ENCODE assay signal across 20 cellular contexts in genomic region chr7:87129332-87129731, GRCh38. TPM values are rescaled to one million over a fixed set of nuclear protein-coding genes. Genes with fewer than 3 reads are reported as not detected.
A peak's percentile ranks its signal among the peaks of the same experiment; 100 is the strongest.
DNase-seq lines count a peak whose midpoint lies in the region; TF ChIP-seq lines count a peak whose summit lies in the region.
"Had no signal": no experiment of that assay in that cellular context is flagged by ENCODE, and none has a peak within 500 bp of the region (broad histone marks: within the 10 kb centered on the region; RNA-seq: fewer than 3 reads in every experiment).

No MANE protein-coding gene starts in this region.

- no peak overlapping the region for H3K4ac ChIP-seq in trophoblast cell (ENCODE audit: low read depth, low read length)

- POLR2A ChIA-PET in PC-9 (lab: Charles Lee; ENCODE audit: unreplicated experiment) = no interaction called here

- H3K23ac ChIP-seq in trophoblast cell (ENCODE audit: low read length) = no peak overlapping the region

- H2AFZ ChIP-seq in PC-9 = peak overlapping the region; percentile 50; the same call in 1 of the 2 replicates
- H2AFZ ChIP-seq in trophoblast cell (ENCODE audit: insufficient read depth, low read length, poor library complexity) = no peak overlapping the region

- no peak overlapping the region for H4K12ac ChIP-seq in trophoblast cell (ENCODE audit: low read depth, low read length)

- H3K9ac ChIP-seq in iPS-15b (ENCODE audit: low read depth, low read length) (no peak overlapping the region), trophoblast cell (ENCODE audit: low read length) (no peak overlapping the region)

- no peak for TF ChIP-seq CTCF in PC-9 (conservative IDR thresholded peaks at IDR 0.05)

- H3K36me3 ChIP-seq in H7 (replicated peaks; ENCODE audit: control insufficient read depth, insufficient read depth, low read length) (no peaks in the 10 kb centered on the region), PC-9 (ENCODE audit: low read depth) (no peaks in the 10 kb centered on the region), iPS-15b (ENCODE audit: control insufficient read depth, insufficient read depth, low read length) (no peaks in the 10 kb centered on the region), trophoblast cell (ENCODE audit: control insufficient read depth in 1 of 2, insufficient read depth in 2 of 2, low read length in 2 of 2) (no peaks in the 10 kb centered on the region)
- H3K36me3 ChIP-seq: ovary had no signal

- H3K4me3 ChIP-seq in H7 (ENCODE audit: insufficient read depth, low read depth, low read length) = no peak overlapping the region
- H3K4me3 ChIP-seq in PC-9 = no peak overlapping the region
- H3K4me3 ChIP-seq in iPS-15b (ENCODE audit: low read depth, low read length) = peak overlapping the region; percentile 14
- H3K4me3 ChIP-seq in trophoblast cell (ENCODE audit: low read depth, low read length) = no peak overlapping the region
- H3K4me3 ChIP-seq: ovary had no signal

- H4K8ac ChIP-seq in trophoblast cell (ENCODE audit: low read depth, low read length) = no peak overlapping the region

- H2AK5ac ChIP-seq in trophoblast cell (ENCODE audit: low read length) = no peak overlapping the region

- H2BK5ac ChIP-seq in trophoblast cell (ENCODE audit: low read depth, low read length, poor library complexity) = no peak overlapping the region

- H4K20me1 ChIP-seq in PC-9 (ENCODE audit: insufficient read depth) = no peaks in the 10 kb centered on the region

- H3K79me2 ChIP-seq in PC-9 (ENCODE audit: low read depth) = no peaks in the 10 kb centered on the region
- H3K79me2 ChIP-seq in trophoblast cell (ENCODE audit: control insufficient read depth, insufficient read depth, low read length, poor library complexity) = no peaks in the 10 kb centered on the region

- no peak overlapping the region for H4K91ac ChIP-seq in trophoblast cell (ENCODE audit: low read depth, low read length)

- no peaks in the 10 kb centered on the region for H3K79me1 ChIP-seq in trophoblast cell (ENCODE audit: low read length)

- no TSS peak for BruUV-seq in PC-9 (replicated peaks; lab: Mats Ljungman, UMichigan)

- no peaks in the 10 kb centered on the region for H3F3A ChIP-seq in PC-9 (ENCODE audit: insufficient read depth, low read depth)

- H2BK12ac ChIP-seq in trophoblast cell (ENCODE audit: low read length) = no peak overlapping the region

- no peak overlapping the region for H3K14ac ChIP-seq in trophoblast cell (ENCODE audit: low read length)

- no CpG with 5 or more reads among the region's 3 CpGs for WGBS in trophoblast cell (ENCODE audit: extremely low coverage, insufficient coverage, insufficient read length)

- H3K9me3 ChIP-seq in PC-9 (ENCODE audit: insufficient read depth, low read depth) = no peaks in the 10 kb centered on the region
- H3K9me3 ChIP-seq in iPS-15b (ENCODE audit: control insufficient read depth, insufficient read depth, low read length) = no peaks in the 10 kb centered on the region
- H3K9me3 ChIP-seq in trophoblast cell (ENCODE audit: insufficient read depth, low read depth, low read length) = no peaks in the 10 kb centered on the region
- H3K9me3 ChIP-seq: ovary had no signal

- H3K27ac ChIP-seq in PC-9 (no peak overlapping the region), trophoblast cell (ENCODE audit: low read depth, low read length) (no peak overlapping the region)
- H3K27ac ChIP-seq: C4-2B, ovary had no signal

- no peak overlapping the region for H3K18ac ChIP-seq in trophoblast cell (ENCODE audit: low read length)

- no peak overlapping the region for H2BK120ac ChIP-seq in trophoblast cell (ENCODE audit: insufficient read depth, low read length, poor library complexity)

- H3K4me1 ChIP-seq in PC-9 (replicated peaks; ENCODE audit: insufficient read depth) (no peaks in the 10 kb centered on the region), iPS-15b (ENCODE audit: control insufficient read depth, insufficient read depth, low read length) (peaks cover 19% of the 10 kb centered on the region), trophoblast cell (ENCODE audit: control insufficient read depth in 1 of 2, insufficient read depth in 2 of 2, low read length in 2 of 2) (peaks cover 0 to 2% of the 10 kb centered on the region in 2 experiments)

- peak; percentile 11 for DNase-seq in H7
- no peak for DNase-seq in PC-9
- DNase-seq in trophoblast cell = no peak
- DNase-seq in DMS 273 treated with DMSO at 0.1 percent for 48 hours (lab: John Stamatoyannopoulos, UW) = no peak
- DNase-seq in effector CD8-positive, alpha-beta T cell (lab: John Stamatoyannopoulos, UW) = no peak
- no peak for DNase-seq in T-helper 1 cell
- DNase-seq: activated CD4-positive, alpha-beta T cell treated with anti-CD3 and anti-CD28 coated beads, Interleukin-2, amount 10 ng/mL, durations not matched to agents 7 days and 5 days; activated naive CD4-positive, alpha-beta T cell treated with Interleukin-2 at 50 U/mL for 16 hours; activated T-cell treated with anti-CD3 and anti-CD28 coated beads, Interleukin-2, amount 50 U/mL, for 48 hours; cortex of kidney; left colon; NCI-H1092 treated with DMSO at 0.1 percent for 48 hours; NCI-H1930; NCI-H226; ovary; right cardiac atrium; stimulated activated CD4-positive, alpha-beta T cell treated with anti-CD3 and anti-CD28 coated beads, Interleukin-4, amount 100 ng/mL, for 24 hours; stimulated activated naive B cell treated with anti-CD40 and anti-IgM and Interleukin-4, amounts not matched to agents 10 μg/mL and 1 μg/mL and 100 μg/mL, for 72 hours had no signal

- no peaks in the 10 kb centered on the region; the same call in 1 of the 2 replicates for H3K9me2 ChIP-seq in PC-9 (ENCODE audit: insufficient read depth)

- H3K27me3 ChIP-seq in H7 (ENCODE audit: control insufficient read depth, insufficient read depth, low read length) = no peaks in the 10 kb centered on the region
- no peaks in the 10 kb centered on the region for H3K27me3 ChIP-seq in PC-9 (ENCODE audit: insufficient read depth, low read depth)
- H3K27me3 ChIP-seq in iPS-15b (ENCODE audit: control insufficient read depth, insufficient read depth, low read length) = no peaks in the 10 kb centered on the region
- no peaks in the 10 kb centered on the region for H3K27me3 ChIP-seq in trophoblast cell (ENCODE audit: insufficient read depth, low read length)
- H3K27me3 ChIP-seq: ovary had no signal

- CTCF ChIA-PET in PC-9 (lab: Charles Lee) = no interaction called here

- intact Hi-C loops in PC-9 (cut with micrococcal nuclease; ENCODE audit: unreplicated experiment) = no loop called here

- H3K4me2 ChIP-seq in PC-9 (no peak overlapping the region), trophoblast cell (ENCODE audit: low read length) (peak overlapping the region; percentile 44)

RNA-seq across cellular contexts. Expression of gene DMTF1, which starts 22.9 kb away (rescaled TPM):
- 70.7 and 74.4 TPM in 2 replicates for total RNA-seq in H7 (2014; rRNA removed; shearing (Covaris generic))
- total RNA-seq in PC-9 (2021) = 54.0 and 75.3 TPM in 2 replicates
- polyA plus RNA-seq in trophoblast cell (2013) = 57.9 and 66.0 TPM in 2 replicates
